Comparison of ENCODE assay signal across 22 cellular contexts in the genomic region with DNA sequence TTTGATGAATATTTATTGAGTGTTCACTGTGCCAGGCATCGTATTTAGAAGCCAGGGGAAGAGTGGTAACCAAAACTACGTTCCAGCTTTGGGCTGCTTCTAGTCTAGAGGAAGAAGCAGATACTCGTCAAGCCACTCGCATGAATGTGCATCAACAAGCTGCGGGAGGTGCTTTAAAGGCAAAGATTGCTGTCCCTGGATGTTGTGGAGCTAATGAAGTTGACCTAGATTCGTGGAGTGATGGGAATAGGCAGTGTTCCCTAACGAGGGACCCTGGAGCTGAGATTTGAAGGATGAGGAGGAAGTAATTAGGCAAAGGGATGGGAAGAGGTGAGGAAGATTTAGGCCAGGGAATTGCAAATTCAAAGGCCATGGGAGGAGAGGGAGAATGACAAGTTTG.
A peak's percentile ranks its signal among the peaks of the same experiment; 100 is the strongest.
DNase-seq lines count a peak whose midpoint lies in the region; ATAC-seq and FAIRE-seq lines count a peak whose summit lies in the region.
"Had no signal": no experiment of that assay in that cellular context is flagged by ENCODE, and none has a peak within 500 bp of the region (broad histone marks: within the 10 kb centered on the region; RNA-seq: fewer than 3 reads in every experiment).

No MANE protein-coding gene starts in this region.

- peak overlapping the region; percentile 72; the same call in 1 of the 2 replicates for H3K27ac ChIP-seq in HUES64 (ENCODE audit: low read depth, low read length)
- H3K27ac ChIP-seq: upper lobe of left lung had no signal

- no peaks in the 10 kb centered on the region for H3K9me3 ChIP-seq in HUES64 (ENCODE audit: insufficient read depth, low read depth, low read length)
- H3K9me3 ChIP-seq in skeletal muscle satellite cell (replicated peaks; ENCODE audit: low read length), result no peaks in the 10 kb centered on the region
- H3K9me3 ChIP-seq: upper lobe of left lung had no signal

- 52% methylated on average over 7 of the region's 7 CpGs for WGBS in HUES64

- DNase-seq in astrocyte of the hippocampus (ENCODE audit: low read depth, low spot score) (peak; percentile 24), islet precursor cell (peak; percentile 56), frontal cortex (ENCODE audit: low spot score in 2 of 2) (no peak), KG1 (lab: John Stamatoyannopoulos, UW) (no peak)
- DNase-seq: activated CD4-positive, alpha-beta T cell treated with anti-CD3 and anti-CD28 coated beads for 1 hour; activated CD8-positive, alpha-beta T cell treated with anti-CD3 and anti-CD28 coated beads, Interleukin-2, amount 10 ng/mL, durations not matched to agents 7 days and 5 days; activated naive CD8-positive, alpha-beta T cell treated with anti-CD3 and anti-CD28 coated beads for 36 hours; activated T-cell treated with anti-CD3 and anti-CD28 coated beads for 4 hours; aorta; left ventricle myocardium superior; natural killer cell; NCI-H1092 treated with DMSO at 0.1 percent for 48 hours; NCI-H1930; NCI-H774; RPMI8226; stimulated activated CD4-positive, alpha-beta T cell treated with anti-CD3 and anti-CD28 coated beads, Interleukin-4, amount 100 ng/mL, for 24 hours; upper lobe of left lung had no signal

- H3K4me2 ChIP-seq in skeletal muscle satellite cell (ENCODE audit: low read length), result no peak overlapping the region

- H3K36me3 ChIP-seq in HUES64 (ENCODE audit: insufficient read depth, low read length) (no peaks in the 10 kb centered on the region), skeletal muscle satellite cell (ENCODE audit: insufficient read depth, low read length) (no peaks in the 10 kb centered on the region)
- H3K36me3 ChIP-seq: upper lobe of left lung had no signal

- ATAC-seq in GM21526 (IDR thresholded peaks at IDR 0.05; ENCODE audit: low FRiP score, unreplicated experiment), result no peak
- ATAC-seq: activated CD8-positive, alpha-beta T cell treated with anti-CD3 and anti-CD28 coated beads, Interleukin-2, amount 10 ng/mL, durations not matched to agents 7 days and 5 days; natural killer cell; stimulated activated effector memory CD8-positive, alpha-beta T cell treated with anti-CD3 and anti-CD28 coated beads, Interleukin-12 subunit alpha, Interleukin-12 subunit beta, amount 100 ng/mL, for 72 hours had no signal

- no peaks in the 10 kb centered on the region for H3K27me3 ChIP-seq in HUES64 (ENCODE audit: insufficient read depth, low read length)
- H3K27me3 ChIP-seq in skeletal muscle satellite cell (ENCODE audit: control insufficient read depth, insufficient read depth, low read length), result no peaks in the 10 kb centered on the region
- H3K27me3 ChIP-seq: upper lobe of left lung had no signal

- FAIRE-seq in frontal cortex (lab: Jason Lieb, UNC), result no peak
- FAIRE-seq: keratinocyte had no signal

- H3K4me1 ChIP-seq in HUES64 (ENCODE audit: insufficient read depth, low read length) (peaks cover 46% of the 10 kb centered on the region), skeletal muscle satellite cell (ENCODE audit: control insufficient read depth, insufficient read depth, low read length) (peaks cover 40% of the 10 kb centered on the region)

- peak overlapping the region; percentile 28; the same call in 1 of the 2 replicates for H3K9ac ChIP-seq in HUES64 (ENCODE audit: low read depth, low read length)
- H3K9ac ChIP-seq in skeletal muscle satellite cell (ENCODE audit: low read depth, low read length), result peak overlapping the region; percentile 73

- H3K4me3 ChIP-seq in HUES64 (ENCODE audit: low read length) (no peak overlapping the region), skeletal muscle satellite cell (ENCODE audit: low read length) (no peak overlapping the region)
- H3K4me3 ChIP-seq: upper lobe of left lung had no signal

Comparison
In these comparisons a context has a peak if more than half of its experiments do, and no peak if none do; other contexts are left out.
1. DNase-seq: peak in astrocyte of the hippocampus (single experiment) and islet precursor cell (single experiment); none in frontal cortex (0 of 2) and KG1 (single experiment).